ENCODE assay signal across 2 cellular contexts in genomic region chrX:8154011-8154410, GRCh38. TPM values are rescaled to one million over a fixed set of nuclear protein-coding genes. Genes with fewer than 3 reads are reported as not detected.
"Had no signal": no experiment of that assay in that cellular context is flagged by ENCODE, and none has a peak within 500 bp of the region (broad histone marks: within the 10 kb centered on the region; RNA-seq: fewer than 3 reads in every experiment).

No MANE protein-coding gene starts in this region.

RNA-seq across cellular contexts. Expression of gene VCX2, which starts 17.1 kb away (rescaled TPM):
- total RNA-seq: G401, GM12878 had no signal
